In the genomic region with DNA sequence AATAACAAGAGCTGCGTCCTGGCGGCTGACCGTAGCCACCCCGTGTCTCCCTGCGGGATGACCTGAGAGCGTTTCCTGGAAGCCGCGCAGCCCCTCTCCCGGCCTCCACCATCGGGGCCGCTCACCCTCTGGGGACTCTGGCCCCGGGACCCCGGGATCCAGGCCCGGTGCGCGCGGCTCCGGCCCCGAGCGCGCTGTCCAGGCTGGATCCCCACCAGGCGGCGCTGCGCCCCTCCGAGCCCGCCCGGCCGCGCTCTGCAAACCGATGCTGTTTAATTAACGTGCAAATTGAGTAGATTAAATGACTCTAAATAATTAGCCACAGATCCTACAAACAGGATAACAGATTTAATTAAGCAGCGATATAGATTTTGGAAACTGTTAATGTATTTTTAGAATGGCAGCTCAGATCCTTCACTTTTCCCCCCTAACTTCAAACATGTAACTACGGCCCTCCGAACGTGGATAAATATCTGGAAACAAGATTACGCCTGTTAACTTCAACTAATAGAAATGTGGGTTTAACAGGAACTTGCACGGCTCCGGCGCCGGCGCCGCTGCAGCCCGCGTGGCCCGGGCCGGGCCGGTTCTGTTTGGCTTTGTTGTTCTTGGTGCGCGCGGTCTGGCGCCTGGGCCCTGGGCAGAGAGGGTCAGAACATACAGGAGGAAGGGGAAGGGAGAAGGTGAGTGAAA, we compare ENCODE assay signal across 9 cellular contexts. TPM values are rescaled to one million over a fixed set of nuclear protein-coding genes. Genes with fewer than 3 reads are reported as not detected.
DNase-seq lines count a peak whose midpoint lies in the region; ATAC-seq and TF ChIP-seq lines count a peak whose summit lies in the region.
"Had no signal": no experiment of that assay in that cellular context is flagged by ENCODE, and none has a peak within 500 bp of the region (broad histone marks: within the 10 kb centered on the region; RNA-seq: fewer than 3 reads in every experiment).

No MANE protein-coding gene starts in this region.

- no peak overlapping the region for H2BK15ac ChIP-seq in mesenchymal stem cell (ENCODE audit: low read depth, poor library complexity, severe bottlenecking)

- WGBS in mesenchymal stem cell: 10% methylated on average over 35 of the region's 51 CpGs
- WGBS in upper lobe of left lung, 2 donors: 8 to 13% methylated on average over 48 to 51 of the region's 51 CpGs

- no peak overlapping the region for H3K4me3 ChIP-seq in breast epithelium
- no peak overlapping the region for H3K4me3 ChIP-seq in mesenchymal stem cell (ENCODE audit: insufficient read depth in 1 of 2, low read depth in 1 of 2, low read length in 2 of 2)
- no peak overlapping the region for H3K4me3 ChIP-seq in upper lobe of left lung

- TF ChIP-seq POLR2A in breast epithelium (IDR thresholded peaks at IDR 0.05) (no peak), upper lobe of left lung (IDR thresholded peaks at IDR 0.05) (no peak)

- no peak overlapping the region for H3K14ac ChIP-seq in mesenchymal stem cell (ENCODE audit: low read length in 2 of 2)

- H3K9me3 ChIP-seq in breast epithelium (no peaks in the 10 kb centered on the region), mesenchymal stem cell (ENCODE audit: control insufficient read depth, low read length) (peaks cover 9% of the 10 kb centered on the region), upper lobe of left lung (no peaks in the 10 kb centered on the region)

- H3K27me3 ChIP-seq in breast epithelium (peaks cover 30 to 95% of the 10 kb centered on the region in 2 donors), mesenchymal stem cell (ENCODE audit: control insufficient read depth in 1 of 2, insufficient read depth in 1 of 2, low read length in 2 of 2) (peaks cover 84% of the 10 kb centered on the region in 2 experiments), upper lobe of left lung (peaks cover 0 to 77% (median 52%) of the 10 kb centered on the region in 4 donors)

- DNase-seq in GM10266 (ENCODE audit: extremely low spot score) (peak; percentile 84), breast epithelium (ENCODE audit: low spot score in 2 of 2) (no peak), mesenchymal stem cell (no peak), upper lobe of left lung (peak in 1 of 2 donors; percentile 90)

- H3K79me1 ChIP-seq in mesenchymal stem cell (replicated peaks; ENCODE audit: low read length, poor library complexity, severe bottlenecking): no peaks in the 10 kb centered on the region

- H2BK5ac ChIP-seq in mesenchymal stem cell (ENCODE audit: low read depth, low read length, poor library complexity, severe bottlenecking): no peak overlapping the region

- intact Hi-C loops in breast epithelium (cut with DNase I; ENCODE audit: low total_unique reads): no loop called here

- H3K9me3 Mint-ChIP-seq in T-helper 1 cell treated with Interleukin-12 subunit alpha and Interleukin-12 subunit beta and Interleukin-4 antibody, amounts not matched to agents 30 μg/mL and 1 μg/mL, for 36 hours: no peaks in the 10 kb centered on the region

- peaks cover 70% of the 10 kb centered on the region for H3K27me3 Mint-ChIP-seq in T-helper 1 cell treated with Interleukin-12 subunit alpha and Interleukin-12 subunit beta and Interleukin-4 antibody, amounts not matched to agents 30 μg/mL and 1 μg/mL, for 36 hours (ENCODE audit: low read depth)

- H3K27ac ChIP-seq in breast epithelium (no peak overlapping the region), mesenchymal stem cell (ENCODE audit: low read length, poor library complexity, severe bottlenecking) (no peak overlapping the region), upper lobe of left lung (no peak overlapping the region)

- no peak overlapping the region for H3K9ac ChIP-seq in mesenchymal stem cell (ENCODE audit: low read length)

- TF ChIP-seq EP300 in upper lobe of left lung (IDR thresholded peaks at IDR 0.05): no peak

- H3K23ac ChIP-seq in mesenchymal stem cell (ENCODE audit: low read length in 2 of 2): no peak overlapping the region

- H4K91ac ChIP-seq in mesenchymal stem cell (ENCODE audit: low read length): no peak overlapping the region

- no peak overlapping the region for H2BK12ac ChIP-seq in mesenchymal stem cell (ENCODE audit: low read length in 2 of 2)

- H3K4me2 ChIP-seq in mesenchymal stem cell (ENCODE audit: low read length, poor library complexity, severe bottlenecking): no peak overlapping the region

- H3K4ac ChIP-seq in mesenchymal stem cell (ENCODE audit: low read depth in 1 of 2, low read length in 2 of 2): no peak overlapping the region

- H3K36me3 Mint-ChIP-seq in T-helper 1 cell treated with Interleukin-12 subunit alpha and Interleukin-12 subunit beta and Interleukin-4 antibody, amounts not matched to agents 30 μg/mL and 1 μg/mL, for 36 hours (ENCODE audit: low read depth): no peaks in the 10 kb centered on the region

- no peak overlapping the region for H4K8ac ChIP-seq in mesenchymal stem cell (ENCODE audit: low read length)

- no peaks in the 10 kb centered on the region for H3K4me1 Mint-ChIP-seq in T-helper 1 cell treated with Interleukin-12 subunit alpha and Interleukin-12 subunit beta and Interleukin-4 antibody, amounts not matched to agents 30 μg/mL and 1 μg/mL, for 36 hours (ENCODE audit: low read depth)

- no peak overlapping the region for H2AFZ ChIP-seq in mesenchymal stem cell (ENCODE audit: low read depth, low read length)

- H2AK5ac ChIP-seq in mesenchymal stem cell (ENCODE audit: low read length, severe bottlenecking): no peak overlapping the region

- TF ChIP-seq CTCF in GM10266 (IDR thresholded peaks at IDR 0.05; ENCODE audit: control insufficient read depth, insufficient read depth, low read depth, missing control alignments) (peak; percentile 67), breast epithelium (IDR thresholded peaks at IDR 0.05) (peak; percentile 13 to 58 (median 26)), upper lobe of left lung (IDR thresholded peaks at IDR 0.05) (peak; percentile 36 to 77 (median 69))

- ATAC-seq in upper lobe of left lung (ENCODE audit: low FRiP score in 2 of 2): peak in 1 of 2 donors; percentile 68
- no peak for ATAC-seq in HG03159 (IDR thresholded peaks at IDR 0.05; ENCODE audit: unreplicated experiment)
- no peak for ATAC-seq in GM19455 (IDR thresholded peaks at IDR 0.05; ENCODE audit: unreplicated experiment)
- no peak for ATAC-seq in HG03432 (IDR thresholded peaks at IDR 0.05; ENCODE audit: unreplicated experiment)

- H3K18ac ChIP-seq in mesenchymal stem cell (ENCODE audit: low read depth in 1 of 2, low read length in 2 of 2): no peak overlapping the region

- H2BK120ac ChIP-seq in mesenchymal stem cell (ENCODE audit: low read depth, low read length): peak overlapping the region; percentile 19

- H3K36me3 ChIP-seq in breast epithelium (no peaks in the 10 kb centered on the region), mesenchymal stem cell (ENCODE audit: control insufficient read depth in 1 of 2, insufficient read depth in 2 of 2, low read depth in 1 of 2, low read length in 2 of 2) (no peaks in the 10 kb centered on the region), upper lobe of left lung (no peaks in the 10 kb centered on the region)

- H3K27ac Mint-ChIP-seq in T-helper 1 cell treated with Interleukin-12 subunit alpha and Interleukin-12 subunit beta and Interleukin-4 antibody, amounts not matched to agents 30 μg/mL and 1 μg/mL, for 36 hours: peak overlapping the region; percentile 36

- no peaks in the 10 kb centered on the region for H3K4me1 ChIP-seq in breast epithelium
- H3K4me1 ChIP-seq in mesenchymal stem cell (ENCODE audit: control insufficient read depth, insufficient read depth, low read depth, low read length): peaks cover 9% of the 10 kb centered on the region
- H3K4me1 ChIP-seq in upper lobe of left lung: peaks cover 8 to 33% (median 12%) of the 10 kb centered on the region in 4 donors

- H3K4me3 Mint-ChIP-seq in T-helper 1 cell treated with Interleukin-12 subunit alpha and Interleukin-12 subunit beta and Interleukin-4 antibody, amounts not matched to agents 30 μg/mL and 1 μg/mL, for 36 hours: no peak overlapping the region

RNA-seq across cellular contexts. Expression of gene UNCX, which starts 7.1 kb away (rescaled TPM):
- total RNA-seq in breast epithelium (not detected), upper lobe of left lung (not detected)
- not detected for polyA plus RNA-seq in mesenchymal stem cell (2013, experiment 1 of 2)
- polyA plus RNA-seq in mesenchymal stem cell (2013, experiment 2 of 2): not detected
- total RNA-seq: M059J had no signal
